Comparison of ENCODE assay signal across 11 cellular contexts in the genomic region with DNA sequence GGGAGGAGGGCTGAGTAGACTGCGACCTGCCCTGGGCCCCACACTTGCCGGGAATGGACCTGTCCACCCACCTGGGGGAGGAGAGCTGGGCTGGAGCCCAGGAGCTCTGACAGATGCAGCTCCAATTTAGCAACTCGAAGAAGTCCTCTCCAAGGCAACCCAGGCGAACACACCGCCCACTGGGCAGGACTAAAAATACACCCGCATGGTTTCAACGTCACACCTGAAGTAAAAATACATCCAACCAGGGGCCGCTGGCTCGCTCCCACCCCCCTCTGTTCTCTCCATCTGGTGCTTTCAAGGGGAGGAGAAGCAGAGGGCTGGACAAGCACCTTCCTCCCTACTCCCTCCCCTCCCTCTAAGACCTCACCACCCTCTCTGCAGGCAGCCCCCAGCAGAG.
DNase-seq lines count a peak whose midpoint lies in the region; ATAC-seq and TF ChIP-seq lines count a peak whose summit lies in the region.
"Had no signal": no experiment of that assay in that cellular context is flagged by ENCODE, and none has a peak within 500 bp of the region (broad histone marks: within the 10 kb centered on the region; RNA-seq: fewer than 3 reads in every experiment).

No MANE protein-coding gene starts in this region.

- 0 to 48% methylated on average over 2 to 4 of the region's 9 CpGs for WGBS in gastroesophageal sphincter (ENCODE audit: low coverage in 1 of 2), 2 donors
- WGBS in ovary, 3 donors: 16 to 29% (median 26%) methylated on average over 9 of the region's 9 CpGs

- H3K27me3 Mint-ChIP-seq in activated naive CD8-positive, alpha-beta T cell treated with anti-CD3 and anti-CD28 coated beads, Interleukin-2, amount 50 U/mL, for 24 hours: peaks cover 17% of the 10 kb centered on the region
- H3K27me3 Mint-ChIP-seq in natural killer cell (ENCODE audit: low read depth in 2 of 2): peaks cover 32 to 50% of the 10 kb centered on the region in 2 donors

- TF ChIP-seq EP300 in gastroesophageal sphincter (IDR thresholded peaks at IDR 0.05) (no peak), ovary (IDR thresholded peaks at IDR 0.05) (no peak)

- no peaks in the 10 kb centered on the region for H3K4me1 Mint-ChIP-seq in activated naive CD8-positive, alpha-beta T cell treated with anti-CD3 and anti-CD28 coated beads, Interleukin-2, amount 50 U/mL, for 24 hours
- H3K4me1 Mint-ChIP-seq in natural killer cell: no peaks in the 10 kb centered on the region

- H3K36me3 ChIP-seq in gastroesophageal sphincter (no peaks in the 10 kb centered on the region), ovary (no peaks in the 10 kb centered on the region)
- H3K36me3 ChIP-seq: HAP-1 had no signal

- H3K4me3 Mint-ChIP-seq in activated naive CD8-positive, alpha-beta T cell treated with anti-CD3 and anti-CD28 coated beads, Interleukin-2, amount 50 U/mL, for 24 hours: no peak overlapping the region
- H3K4me3 Mint-ChIP-seq in natural killer cell: no peak overlapping the region

- peak in 1 of 4 experiments; percentile 27 for TF ChIP-seq CTCF in gastroesophageal sphincter (IDR thresholded peaks at IDR 0.05)
- no peak for TF ChIP-seq CTCF in ovary (IDR thresholded peaks at IDR 0.05)
- TF ChIP-seq CTCF in natural killer cell (IDR thresholded peaks at IDR 0.05): no peak

- no peaks in the 10 kb centered on the region for H3K9me3 ChIP-seq in gastroesophageal sphincter
- H3K9me3 ChIP-seq in ovary: no peaks in the 10 kb centered on the region
- H3K9me3 ChIP-seq: HAP-1 had no signal

- H3K27me3 ChIP-seq in gastroesophageal sphincter (no peaks in the 10 kb centered on the region), ovary (no peaks in the 10 kb centered on the region)

- ATAC-seq in gastroesophageal sphincter (peak; percentile 89), natural killer cell (no peak), GM21737 (IDR thresholded peaks at IDR 0.05; ENCODE audit: unreplicated experiment) (no peak)
- no peak for ATAC-seq in activated naive CD8-positive, alpha-beta T cell treated with anti-CD3 and anti-CD28 coated beads, Interleukin-2, amount 50 U/mL, for 24 hours

- H3K27ac ChIP-seq in gastroesophageal sphincter (peak overlapping the region; percentile 9 to 75 (median 68)), ovary (peak overlapping the region in 1 of 2 donors; percentile 4)

- intact Hi-C loops in ovary (cut with DNase I): no loop called here
- intact Hi-C loops in natural killer cell (cut with micrococcal nuclease): no loop called here

- no peaks in the 10 kb centered on the region for H3K36me3 Mint-ChIP-seq in activated naive CD8-positive, alpha-beta T cell treated with anti-CD3 and anti-CD28 coated beads, Interleukin-2, amount 50 U/mL, for 24 hours (ENCODE audit: low read depth)
- no peaks in the 10 kb centered on the region for H3K36me3 Mint-ChIP-seq in natural killer cell

- peak overlapping the region in 1 of 2 donors; percentile 13 for H3K4me3 ChIP-seq in gastroesophageal sphincter
- H3K4me3 ChIP-seq in ovary: no peak overlapping the region
- H3K4me3 ChIP-seq: HAP-1 had no signal

- H3K4me1 ChIP-seq in gastroesophageal sphincter: peaks cover 0 to 31% (median 3%) of the 10 kb centered on the region in 3 donors
- H3K4me1 ChIP-seq in ovary (ENCODE audit: insufficient read depth): peaks cover 4% of the 10 kb centered on the region
- H3K4me1 ChIP-seq: HAP-1 had no signal

- DNase-seq in ELF-1 (ENCODE audit: low read depth, low spot score) (peak; percentile 71), NCI-H82 treated with DMSO at 0.1 percent for 48 hours (lab: John Stamatoyannopoulos, UW; ENCODE audit: unreplicated experiment) (peak; percentile 96), ovary (peak; percentile 47 to 72 (median 69)), A172 (ENCODE audit: low spot score) (no peak), natural killer cell (no peak)
- no peak for DNase-seq in activated naive CD8-positive, alpha-beta T cell treated with anti-CD3 and anti-CD28 coated beads, Interleukin-2, amount 50 U/mL, for 24 hours
- DNase-seq: central memory CD4-positive, alpha-beta T cell; stimulated activated CD4-positive, alpha-beta T cell treated with anti-CD3 and anti-CD28 coated beads, Interleukin-15, amount 100 ng/mL, for 24 hours had no signal

- no peaks in the 10 kb centered on the region for H3K9me3 Mint-ChIP-seq in activated naive CD8-positive, alpha-beta T cell treated with anti-CD3 and anti-CD28 coated beads, Interleukin-2, amount 50 U/mL, for 24 hours
- H3K9me3 Mint-ChIP-seq in natural killer cell: no peaks in the 10 kb centered on the region

- H3K27ac Mint-ChIP-seq in activated naive CD8-positive, alpha-beta T cell treated with anti-CD3 and anti-CD28 coated beads, Interleukin-2, amount 50 U/mL, for 24 hours: no peak overlapping the region
- H3K27ac Mint-ChIP-seq in natural killer cell: no peak overlapping the region

- TF ChIP-seq POLR2A in gastroesophageal sphincter (IDR thresholded peaks at IDR 0.05) (no peak), ovary (IDR thresholded peaks at IDR 0.05) (no peak)

Comparison
In these comparisons a context has a peak if more than half of its experiments do, and no peak if none do; other contexts are left out.
1. DNase-seq: peak in ELF-1 (single experiment), NCI-H82 treated with DMSO at 0.1 percent for 48 hours (single experiment) and ovary (5 of 5); none in A172 (single experiment), activated naive CD8-positive, alpha-beta T cell treated with anti-CD3 and anti-CD28 coated beads, Interleukin-2, amount 50 U/mL, for 24 hours (single experiment) and natural killer cell (single experiment).